In the genomic region with DNA sequence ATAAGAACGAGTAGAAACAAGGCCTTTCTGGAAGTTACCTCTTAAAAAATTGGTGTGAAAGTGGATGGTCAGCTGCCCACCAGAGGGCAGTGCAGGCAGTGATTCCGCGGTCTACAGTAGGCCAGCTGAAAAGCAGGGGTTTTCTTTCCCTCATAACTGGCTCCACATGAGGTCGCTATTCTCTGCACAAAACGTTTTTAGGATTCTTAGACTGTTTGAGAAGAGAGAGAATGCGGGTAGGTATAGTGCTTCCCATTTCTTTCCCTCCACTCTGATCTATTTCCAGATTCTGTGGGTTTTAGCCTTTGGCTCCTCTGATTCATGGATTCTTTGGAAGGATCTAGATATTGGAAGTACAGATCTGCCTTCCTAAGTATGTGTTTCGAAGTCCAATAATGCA, we compare ENCODE assay signal across 8 cellular contexts. TPM values are rescaled to one million over a fixed set of nuclear protein-coding genes. Genes with fewer than 3 reads are reported as not detected.
DNase-seq lines count a peak whose midpoint lies in the region; ATAC-seq and TF ChIP-seq lines count a peak whose summit lies in the region.

No MANE protein-coding gene starts in this region.

- H3K36me3 Mint-ChIP-seq in central memory CD8-positive, alpha-beta T cell (ENCODE audit: insufficient read depth) = peaks cover 2% of the 10 kb centered on the region

- no peaks in the 10 kb centered on the region for H3K9me3 Mint-ChIP-seq in central memory CD8-positive, alpha-beta T cell

- peak; percentile 38 for DNase-seq in GM19240 (ENCODE audit: insufficient read length, low spot score)
- peak; percentile 62 to 80 for DNase-seq in NCI-H446 (lab: John Stamatoyannopoulos, UW)
- DNase-seq in activated CD4-positive, CD25-positive, alpha-beta regulatory T cell treated with anti-CD3 and anti-CD28 coated beads, Interleukin-2, amount 50 U/mL, for 16 hours (ENCODE audit: low read depth, low spot score) = peak; percentile 26
- peak; percentile 51 to 59 for DNase-seq in central memory CD8-positive, alpha-beta T cell (ENCODE audit: low spot score in 2 of 2)
- peak; percentile 58 for DNase-seq in kidney epithelial cell (ENCODE audit: low read depth)
- DNase-seq in stimulated activated CD4-positive, alpha-beta T cell treated with anti-CD3 and anti-CD28 coated beads, Interleukin-2, amount 100 ng/mL, for 4 hours (ENCODE audit: low read depth) = peak; percentile 48

- no peak overlapping the region for H3K27ac Mint-ChIP-seq in central memory CD8-positive, alpha-beta T cell (ENCODE audit: low read depth)

- no peak overlapping the region for H3K27ac ChIP-seq in C4-2B

- H3K4me3 ChIP-seq in kidney epithelial cell (ENCODE audit: low read depth, low read length) = no peak overlapping the region

- H3K4me1 Mint-ChIP-seq in central memory CD8-positive, alpha-beta T cell = peaks cover 55% of the 10 kb centered on the region

- H3K4me3 Mint-ChIP-seq in central memory CD8-positive, alpha-beta T cell = no peak overlapping the region

- ATAC-seq in HG03378 (IDR thresholded peaks at IDR 0.05; ENCODE audit: unreplicated experiment) = peak; percentile 89
- peak; percentile 83 for ATAC-seq in central memory CD8-positive, alpha-beta T cell (replicated peaks; ENCODE audit: extremely low read depth, poor library complexity, severe bottlenecking)

- H3K27me3 Mint-ChIP-seq in central memory CD8-positive, alpha-beta T cell = no peaks in the 10 kb centered on the region

- H3K27me3 ChIP-seq in kidney epithelial cell (ENCODE audit: control insufficient read depth, insufficient read depth, low read length) = no peaks in the 10 kb centered on the region

- H3K36me3 ChIP-seq in kidney epithelial cell (ENCODE audit: control insufficient read depth, insufficient read depth, low read length) = no peaks in the 10 kb centered on the region

- TF ChIP-seq CTCF in C4-2B (conservative IDR thresholded peaks at IDR 0.05) (peak; percentile 97), kidney epithelial cell (IDR thresholded peaks at IDR 0.05; ENCODE audit: insufficient read depth, low read length, poor library complexity, severe bottlenecking) (peak; percentile 96)

RNA-seq across cellular contexts. Expression of a gene that starts 14.2 kb away (rescaled TPM):
- total RNA-seq in kidney epithelial cell = 15.6 and 16.2 TPM in 2 replicates

RNA-seq across cellular contexts. Expression of a gene that starts 14.3 kb away (rescaled TPM):
- total RNA-seq in kidney epithelial cell = 5.4 and 6.0 TPM in 2 replicates
